ENCODE assay signal across 27 cellular contexts in the genomic region with DNA sequence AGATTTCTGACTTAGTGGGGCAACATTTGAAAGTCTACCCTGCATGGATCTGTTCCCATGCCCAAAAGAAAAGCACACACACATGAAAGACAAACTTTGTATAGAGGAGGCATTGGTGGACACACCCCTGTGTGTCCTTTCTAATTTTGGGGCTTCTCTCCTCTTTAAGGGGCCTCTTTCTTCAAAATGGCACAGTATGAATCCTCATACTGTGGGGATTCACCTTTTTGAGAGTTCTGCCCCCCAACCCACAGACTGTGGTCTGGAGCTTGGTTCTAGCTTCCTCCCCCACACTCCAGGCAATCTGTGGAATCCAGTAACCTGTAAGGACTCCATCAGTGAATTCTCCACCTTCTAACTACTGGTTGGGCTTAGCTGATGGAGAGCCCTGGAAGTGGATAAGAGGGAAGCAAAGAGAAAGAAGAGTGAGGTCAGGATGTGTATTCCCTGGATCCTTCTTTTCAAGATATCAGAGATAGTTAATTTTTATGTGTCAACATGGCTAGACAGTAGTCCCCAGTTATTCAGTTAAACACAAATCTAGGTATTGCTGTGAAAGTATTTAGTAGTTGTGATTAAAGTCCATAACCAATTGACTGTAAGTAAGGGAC.
"Had no signal": no experiment of that assay in that cellular context is flagged by ENCODE, and none has a peak within 500 bp of the region (broad histone marks: within the 10 kb centered on the region; RNA-seq: fewer than 3 reads in every experiment).

No MANE protein-coding gene starts in this region.

- H3K4me3 ChIP-seq: heart right ventricle, hepatocyte, left ventricle myocardium inferior, lung, mucosa of descending colon, pancreas, prostate gland, skin epidermis, testis, thyroid gland, upper lobe of right lung had no signal

- H3K4me3 Mint-ChIP-seq: naive thymus-derived CD4-positive, alpha-beta T cell; natural killer cell treated with Interleukin-12 subunit alpha and Interleukin-12 subunit beta and Interleukin-15 and Interleukin-18, amount 100 ng/mL, for 72 hours; stimulated activated naive B cell treated with anti-CD40 and anti-IgM and Interleukin-4, amounts not matched to agents 10 μg/mL and 1 μg/mL and 100 μg/mL, for 72 hours; stimulated activated naive CD8-positive, alpha-beta T cell treated with anti-CD3 and anti-CD28 coated beads, Interleukin-15, Interleukin-2, amounts not matched to agents 100 ng/mL and 50 ng/mL, for 24 hours had no signal

- ATAC-seq: heart right ventricle; mucosa of descending colon; naive thymus-derived CD4-positive, alpha-beta T cell; natural killer cell treated with Interleukin-12 subunit alpha and Interleukin-12 subunit beta and Interleukin-15 and Interleukin-18, amount 100 ng/mL, for 72 hours; pancreas; right cardiac atrium; sciatic nerve; stimulated activated naive B cell treated with anti-CD40 and anti-IgM and Interleukin-4, amounts not matched to agents 10 μg/mL and 1 μg/mL and 100 μg/mL, for 72 hours; upper lobe of right lung had no signal

- H3K27me3 Mint-ChIP-seq: natural killer cell treated with Interleukin-12 subunit alpha and Interleukin-12 subunit beta and Interleukin-15 and Interleukin-18, amount 100 ng/mL, for 72 hours; stimulated activated naive B cell treated with anti-CD40 and anti-IgM and Interleukin-4, amounts not matched to agents 10 μg/mL and 1 μg/mL and 100 μg/mL, for 72 hours had no signal

- H3K36me3 ChIP-seq: heart right ventricle, pancreas, prostate gland, thyroid gland, upper lobe of right lung had no signal

- H3K9me3 ChIP-seq: mucosa of descending colon, pancreas, prostate gland, testis, thyroid gland, upper lobe of right lung had no signal

- H3K79me2 ChIP-seq: hepatocyte had no signal

- H3K27ac Mint-ChIP-seq: naive thymus-derived CD4-positive, alpha-beta T cell; stimulated activated naive B cell treated with anti-CD40 and anti-IgM and Interleukin-4, amounts not matched to agents 10 μg/mL and 1 μg/mL and 100 μg/mL, for 72 hours; stimulated activated naive CD8-positive, alpha-beta T cell treated with anti-CD3 and anti-CD28 coated beads, Interleukin-15, Interleukin-2, amounts not matched to agents 100 ng/mL and 50 ng/mL, for 24 hours had no signal

- H3K4me2 ChIP-seq: hepatocyte had no signal

- DNase-seq: heart right ventricle; islet precursor cell; left ventricle myocardium inferior; midbrain; mucosa of descending colon; naive thymus-derived CD4-positive, alpha-beta T cell; pancreas; posterior cingulate gyrus; retina; right cardiac atrium; stimulated activated CD4-positive, alpha-beta T cell treated with anti-CD3 and anti-CD28 coated beads, Interleukin-12 subunit alpha, Interleukin-12 subunit beta, amount 100 ng/mL, for 4 hours; stimulated activated CD4-positive, alpha-beta T cell treated with anti-CD3 and anti-CD28 coated beads, Interleukin-15, amount 100 ng/mL, for 24 hours; stimulated activated CD4-positive, alpha-beta T cell treated with anti-CD3 and anti-CD28 coated beads, Interleukin-2, amount 100 ng/mL, for 24 hours; stimulated activated CD4-positive, alpha-beta T cell treated with anti-CD3 and anti-CD28 coated beads, Interleukin-4, amount 100 ng/mL, for 1 hour; stimulated activated naive B cell treated with anti-CD40 and anti-IgM and Interleukin-4, amounts not matched to agents 10 μg/mL and 1 μg/mL and 100 μg/mL, for 72 hours; substantia nigra; testis; thyroid gland; trophoblast cell; upper lobe of right lung had no signal

- H3K4me1 ChIP-seq: left ventricle myocardium inferior, pancreas, prostate gland, testis, thyroid gland, upper lobe of right lung had no signal

- H2AFZ ChIP-seq: hepatocyte had no signal

- H3K27ac ChIP-seq: heart right ventricle, hepatocyte, left ventricle myocardium inferior, pancreas, prostate gland, skin epidermis, testis, thyroid gland, upper lobe of right lung had no signal

- H3K27me3 ChIP-seq: heart right ventricle, hepatocyte, pancreas, testis, thyroid gland, upper lobe of right lung had no signal

- H3K4me1 Mint-ChIP-seq: stimulated activated naive B cell treated with anti-CD40 and anti-IgM and Interleukin-4, amounts not matched to agents 10 μg/mL and 1 μg/mL and 100 μg/mL, for 72 hours had no signal

- FAIRE-seq: pancreas had no signal
